In the genomic region with DNA sequence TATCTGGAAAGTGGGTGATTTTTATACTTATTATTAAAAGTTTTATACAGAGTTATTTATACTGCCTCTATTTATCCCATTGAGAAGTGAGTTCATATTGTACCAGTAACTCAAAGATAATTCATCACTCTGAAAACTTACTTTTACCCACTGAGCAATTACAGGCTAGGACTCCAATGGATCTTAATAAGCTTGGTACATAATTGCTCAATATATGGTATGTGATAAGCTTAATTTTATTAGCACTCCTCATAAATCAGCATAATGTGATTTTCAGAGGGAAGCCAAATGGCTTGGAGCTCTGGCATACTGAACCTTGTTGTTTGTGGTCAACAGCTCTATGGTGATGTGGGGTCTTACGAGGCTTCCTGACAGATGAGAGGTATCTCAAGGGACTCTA, we compare ENCODE assay signal across 1 cellular context.
A peak's percentile ranks its signal among the peaks of the same experiment; 100 is the strongest.
TF ChIP-seq lines count a peak whose summit lies in the region.

No MANE protein-coding gene starts in this region.

TF ChIP-seq in SK-N-SH treated with all-trans-retinoic acid at 6 μM for 48 hours, 23 proteins besides CTCF, POLR2A, EP300 and RAD21 (continued from another document):
- TF ChIP-seq, protein P1, sequence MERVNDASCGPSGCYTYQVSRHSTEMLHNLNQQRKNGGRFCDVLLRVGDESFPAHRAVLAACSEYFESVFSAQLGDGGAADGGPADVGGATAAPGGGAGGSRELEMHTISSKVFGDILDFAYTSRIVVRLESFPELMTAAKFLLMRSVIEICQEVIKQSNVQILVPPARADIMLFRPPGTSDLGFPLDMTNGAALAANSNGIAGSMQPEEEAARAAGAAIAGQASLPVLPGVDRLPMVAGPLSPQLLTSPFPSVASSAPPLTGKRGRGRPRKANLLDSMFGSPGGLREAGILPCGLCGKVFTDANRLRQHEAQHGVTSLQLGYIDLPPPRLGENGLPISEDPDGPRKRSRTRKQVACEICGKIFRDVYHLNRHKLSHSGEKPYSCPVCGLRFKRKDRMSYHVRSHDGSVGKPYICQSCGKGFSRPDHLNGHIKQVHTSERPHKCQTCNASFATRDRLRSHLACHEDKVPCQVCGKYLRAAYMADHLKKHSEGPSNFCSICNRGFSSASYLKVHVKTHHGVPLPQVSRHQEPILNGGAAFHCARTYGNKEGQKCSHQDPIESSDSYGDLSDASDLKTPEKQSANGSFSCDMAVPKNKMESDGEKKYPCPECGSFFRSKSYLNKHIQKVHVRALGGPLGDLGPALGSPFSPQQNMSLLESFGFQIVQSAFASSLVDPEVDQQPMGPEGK (CRISPR knock-in tag; IDR thresholded peaks at IDR 0.05; ENCODE audit: borderline replicate concordance) = peak; percentile 86
- TF ChIP-seq ZNF565 (CRISPR knock-in tag; conservative IDR thresholded peaks at IDR 0.05; ENCODE audit: low read depth) (no peak), ISL1 (CRISPR knock-in tag; IDR thresholded peaks at IDR 0.05) (peak; percentile 96), BACH2 (CRISPR knock-in tag; IDR thresholded peaks at IDR 0.05; ENCODE audit: borderline replicate concordance) (no peak), PPARA (CRISPR knock-in tag; IDR thresholded peaks at IDR 0.05; ENCODE audit: borderline replicate concordance) (no peak), RARB (CRISPR knock-in tag; IDR thresholded peaks at IDR 0.05) (no peak), TOX (CRISPR knock-in tag; IDR thresholded peaks at IDR 0.05; ENCODE audit: borderline replicate concordance) (no peak), OSR1 (CRISPR knock-in tag; IDR thresholded peaks at IDR 0.05) (no peak)
- TF ChIP-seq, protein P2, sequence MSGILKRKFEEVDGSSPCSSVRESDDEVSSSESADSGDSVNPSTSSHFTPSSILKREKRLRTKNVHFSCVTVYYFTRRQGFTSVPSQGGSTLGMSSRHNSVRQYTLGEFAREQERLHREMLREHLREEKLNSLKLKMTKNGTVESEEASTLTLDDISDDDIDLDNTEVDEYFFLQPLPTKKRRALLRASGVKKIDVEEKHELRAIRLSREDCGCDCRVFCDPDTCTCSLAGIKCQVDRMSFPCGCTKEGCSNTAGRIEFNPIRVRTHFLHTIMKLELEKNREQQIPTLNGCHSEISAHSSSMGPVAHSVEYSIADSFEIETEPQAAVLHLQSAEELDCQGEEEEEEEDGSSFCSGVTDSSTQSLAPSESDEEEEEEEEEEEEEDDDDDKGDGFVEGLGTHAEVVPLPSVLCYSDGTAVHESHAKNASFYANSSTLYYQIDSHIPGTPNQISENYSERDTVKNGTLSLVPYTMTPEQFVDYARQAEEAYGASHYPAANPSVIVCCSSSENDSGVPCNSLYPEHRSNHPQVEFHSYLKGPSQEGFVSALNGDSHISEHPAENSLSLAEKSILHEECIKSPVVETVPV (CRISPR knock-in tag; IDR thresholded peaks at IDR 0.05) = peak; percentile 94
